ENCODE assay signal across 11 cellular contexts in genomic region chr22:19579113-19579811, GRCh38. TPM values are rescaled to one million over a fixed set of nuclear protein-coding genes. Genes with fewer than 3 reads are reported as not detected.
A peak's percentile ranks its signal among the peaks of the same experiment; 100 is the strongest.
DNase-seq lines count a peak whose midpoint lies in the region; ATAC-seq and TF ChIP-seq lines count a peak whose summit lies in the region.
"Had no signal": no experiment of that assay in that cellular context is flagged by ENCODE, and none has a peak within 500 bp of the region (broad histone marks: within the 10 kb centered on the region; RNA-seq: fewer than 3 reads in every experiment).

No MANE protein-coding gene starts in this region.

- peak overlapping the region; percentile 77 for H3K27ac Mint-ChIP-seq in CD4-positive, alpha-beta T cell
- peak overlapping the region; percentile 83 for H3K27ac Mint-ChIP-seq in activated CD4-positive, alpha-beta memory T cell treated with anti-CD3 and anti-CD28 coated beads for 36 hours
- H3K27ac Mint-ChIP-seq: activated B cell treated with CpG ODN at 0.5 μM for 24 hours, progenitor cell of endocrine pancreas had no signal

- no peak overlapping the region for H3K4me3 ChIP-seq in H7 (ENCODE audit: insufficient read depth, low read depth, low read length)
- H3K4me3 ChIP-seq in transverse colon, result no peak overlapping the region

- H3K4me3 Mint-ChIP-seq in CD4-positive, alpha-beta T cell, result peak overlapping the region; percentile 51
- H3K4me3 Mint-ChIP-seq in activated CD4-positive, alpha-beta memory T cell treated with anti-CD3 and anti-CD28 coated beads for 36 hours, result no peak overlapping the region
- H3K4me3 Mint-ChIP-seq: activated B cell treated with CpG ODN at 0.5 μM for 24 hours had no signal

- no peak for TF ChIP-seq EP300 in transverse colon (IDR thresholded peaks at IDR 0.05; ENCODE audit: low read depth)

- no peak for TF ChIP-seq CTCF in CD4-positive, alpha-beta T cell (IDR thresholded peaks at IDR 0.05)
- no peak for TF ChIP-seq CTCF in transverse colon (IDR thresholded peaks at IDR 0.05)

- no peak for DNase-seq in CD4-positive, alpha-beta T cell
- DNase-seq in H7 (peak; percentile 45), lung microvascular endothelial cell (ENCODE audit: low read depth in 2 of 2) (peak; percentile 28 to 55), DMS53 (lab: John Stamatoyannopoulos, UW) (no peak), transverse colon (no peak), anterior cingulate cortex (lab: John Stamatoyannopoulos, UW) (no peak)
- DNase-seq in activated CD4-positive, alpha-beta memory T cell treated with anti-CD3 and anti-CD28 coated beads for 36 hours, result no peak
- DNase-seq: activated B cell treated with CpG ODN at 0.5 μM for 24 hours, NCI-H1048 had no signal

- H3K27me3 Mint-ChIP-seq in CD4-positive, alpha-beta T cell, result no peaks in the 10 kb centered on the region
- no peaks in the 10 kb centered on the region for H3K27me3 Mint-ChIP-seq in activated CD4-positive, alpha-beta memory T cell treated with anti-CD3 and anti-CD28 coated beads for 36 hours

- TF ChIP-seq POLR2A in transverse colon (IDR thresholded peaks at IDR 0.05), result no peak

- POLR2A ChIA-PET in CD4-positive, alpha-beta T cell (lab: Charles Lee), result interaction anchor here (0.9 to 1.6 kb wide), 3 partner anchors 16 to 19 kb away, joined by 3 to 12 read pairs (median 4); no protein-coding TSS in a partner anchor
- POLR2A ChIA-PET in activated CD4-positive, alpha-beta memory T cell treated with anti-CD3 and anti-CD28 coated beads for 36 hours (lab: Charles Lee), result no interaction called here

- H3K36me3 Mint-ChIP-seq in CD4-positive, alpha-beta T cell (ENCODE audit: low read depth), result no peaks in the 10 kb centered on the region
- no peaks in the 10 kb centered on the region for H3K36me3 Mint-ChIP-seq in activated CD4-positive, alpha-beta memory T cell treated with anti-CD3 and anti-CD28 coated beads for 36 hours

- in situ Hi-C loops in transverse colon (cut with MboI; ENCODE audit: low pct_ligation_motif_present in 1 of 4, low pct_unique_long_range_greater_than_20kb in 1 of 4, low sequenced_read_pairs in 3 of 4), result no loop called here

- H3K27me3 ChIP-seq in CD4-positive, alpha-beta T cell (ENCODE audit: control insufficient read depth, insufficient read depth, low read length), result no peaks in the 10 kb centered on the region
- no peaks in the 10 kb centered on the region for H3K27me3 ChIP-seq in H7 (ENCODE audit: control insufficient read depth, insufficient read depth, low read length)
- peaks cover 3% of the 10 kb centered on the region for H3K27me3 ChIP-seq in transverse colon

- H3K4me1 Mint-ChIP-seq in CD4-positive, alpha-beta T cell (ENCODE audit: low read depth), result peaks cover 40% of the 10 kb centered on the region
- peaks cover 45% of the 10 kb centered on the region for H3K4me1 Mint-ChIP-seq in activated CD4-positive, alpha-beta memory T cell treated with anti-CD3 and anti-CD28 coated beads for 36 hours (ENCODE audit: low read depth)

- no peak for ATAC-seq in CD4-positive, alpha-beta T cell (ENCODE audit: poor library complexity)
- no peak for ATAC-seq in HG03045 (IDR thresholded peaks at IDR 0.05; ENCODE audit: unreplicated experiment)

- H3K9me3 ChIP-seq in CD4-positive, alpha-beta T cell (ENCODE audit: control insufficient read depth, low read length), result no peaks in the 10 kb centered on the region
- no peaks in the 10 kb centered on the region for H3K9me3 ChIP-seq in transverse colon

- intact Hi-C loops in CD4-positive, alpha-beta T cell (cut with DNase I, micrococcal nuclease), result loop anchor here (5.0 to 10.0 kb wide), 2 partner anchors 56 to 77 kb away; no protein-coding TSS in a partner anchor
- intact Hi-C loops in activated CD4-positive, alpha-beta memory T cell treated with anti-CD3 and anti-CD28 coated beads for 36 hours (cut with micrococcal nuclease), result loop anchor here (5.0 kb wide), 1 partner anchor 147 kb away; the partner anchor contains the start of genes HIRA and MRPL40
- intact Hi-C loops in transverse colon (cut with DNase I; ENCODE audit: low total_unique reads), result no loop called here

- H3K36me3 ChIP-seq in H7 (replicated peaks; ENCODE audit: control insufficient read depth, insufficient read depth, low read length), result no peaks in the 10 kb centered on the region
- no peaks in the 10 kb centered on the region for H3K36me3 ChIP-seq in transverse colon

- CTCF ChIA-PET in CD4-positive, alpha-beta T cell (lab: Charles Lee), result interaction anchor here (1.0 kb wide), 1 partner anchor 8 kb away, joined by 3 read pairs; no protein-coding TSS in a partner anchor
- CTCF ChIA-PET in activated CD4-positive, alpha-beta memory T cell treated with anti-CD3 and anti-CD28 coated beads for 36 hours (lab: Charles Lee), result interaction anchor here (0.6 kb wide), 1 partner anchor 436 kb away, joined by 3 read pairs; no protein-coding TSS in a partner anchor

- no peaks in the 10 kb centered on the region for H3K4me1 ChIP-seq in transverse colon

- H3K27ac ChIP-seq in CD4-positive, alpha-beta T cell (ENCODE audit: low read depth, low read length), result no peak overlapping the region
- no peak overlapping the region for H3K27ac ChIP-seq in transverse colon

- WGBS in transverse colon (ENCODE audit: low coverage in 1 of 2), 2 donors, result 87% methylated on average over 4 of the region's 4 CpGs; no CpG with 5 or more reads in 1 of the 2 donors

- no peaks in the 10 kb centered on the region for H3K9me3 Mint-ChIP-seq in CD4-positive, alpha-beta T cell
- H3K9me3 Mint-ChIP-seq in activated CD4-positive, alpha-beta memory T cell treated with anti-CD3 and anti-CD28 coated beads for 36 hours, result no peaks in the 10 kb centered on the region
- H3K9me3 Mint-ChIP-seq: activated B cell treated with CpG ODN at 0.5 μM for 24 hours had no signal

RNA-seq across cellular contexts. Expression of gene CLDN5, which starts 55.1 kb away (rescaled TPM):
- not detected for total RNA-seq in CD4-positive, alpha-beta T cell
- total RNA-seq in H7 (2014; rRNA removed; shearing (Covaris generic)), result 2.0 and 3.0 TPM in 2 replicates
- total RNA-seq in activated CD4-positive, alpha-beta memory T cell treated with anti-CD3 and anti-CD28 coated beads for 36 hours, result under 1 TPM; 0.17 to 0.31 TPM
- total RNA-seq in lung microvascular endothelial cell (533 and 904 TPM in 2 replicates), transverse colon (100 to 1,000 TPM in 1 of 4 donors, 10 to 100 TPM in 3; 29.5 to 126 (median 63.9) TPM)
- total RNA-seq: activated B cell treated with CpG ODN at 0.5 μM for 24 hours, progenitor cell of endocrine pancreas had no signal

Comparison
In these comparisons a context has a peak if more than half of its experiments do, and no peak if none do; other contexts are left out.
1. DNase-seq: peak in H7 (single experiment) and lung microvascular endothelial cell (2 of 2); none in CD4-positive, alpha-beta T cell (0 of 10), activated CD4-positive, alpha-beta memory T cell treated with anti-CD3 and anti-CD28 coated beads for 36 hours (single experiment), DMS53 (single experiment), transverse colon (single experiment) and anterior cingulate cortex (0 of 58).